9 cellular contexts compared by ENCODE assay signal in genomic region chr11:65442952-65443351, GRCh38. TPM values are rescaled to one million over a fixed set of nuclear protein-coding genes. Genes with fewer than 3 reads are reported as not detected.
DNase-seq lines count a peak whose midpoint lies in the region; ATAC-seq and TF ChIP-seq lines count a peak whose summit lies in the region.
"Had no signal": no experiment of that assay in that cellular context is flagged by ENCODE, and none has a peak within 500 bp of the region (broad histone marks: within the 10 kb centered on the region; RNA-seq: fewer than 3 reads in every experiment).

No MANE protein-coding gene starts in this region.

- peaks cover 1 to 81% of the 10 kb centered on the region in 2 donors for H3K36me3 ChIP-seq in psoas muscle (ENCODE audit: insufficient read depth in 1 of 2, low read depth in 1 of 2)

- H3K27ac ChIP-seq in psoas muscle: peak overlapping the region; percentile 100

- WGBS in psoas muscle, 3 donors: 19 to 47% (median 23%) methylated on average over 8 of the region's 8 CpGs

- intact Hi-C loops in psoas muscle (cut with DNase I): no loop called here

- no peak overlapping the region for H3K4me3 ChIP-seq in epithelial cell of esophagus (ENCODE audit: low read length)
- H3K4me3 ChIP-seq in psoas muscle: peak overlapping the region; percentile 19

- DNase-seq in G401 (ENCODE audit: low spot score) (peak; percentile 10), SK-MEL-5 (ENCODE audit: low read depth, low spot score) (peak; percentile 40), epithelial cell of esophagus (ENCODE audit: low read depth) (peak; percentile 39), psoas muscle (no peak), NCI-H146 (lab: John Stamatoyannopoulos, UW) (no peak), NCI-H345 (lab: John Stamatoyannopoulos, UW) (no peak), epidermal melanocyte (ENCODE audit: insufficient read length, low spot score) (no peak)
- DNase-seq: NCI-H1417 had no signal

- no peaks in the 10 kb centered on the region for H3K27me3 ChIP-seq in psoas muscle (ENCODE audit: insufficient read depth in 3 of 3, low read length in 2 of 3)

- in situ Hi-C loops in G401 (cut with HindIII; ENCODE audit: low sequenced_read_pairs): no loop called here
- in situ Hi-C loops in SK-MEL-5 (cut with HindIII; ENCODE audit: low pct_unique_long_range_greater_than_20kb, low sequenced_read_pairs): no loop called here

- TF ChIP-seq CTCF in epithelial cell of esophagus (IDR thresholded peaks at IDR 0.05; ENCODE audit: insufficient read depth, low read depth, low read length, missing control alignments): no peak
- TF ChIP-seq CTCF in psoas muscle (IDR thresholded peaks at IDR 0.05): no peak

- ATAC-seq in psoas muscle (no peak), GM21825 (IDR thresholded peaks at IDR 0.05; ENCODE audit: unreplicated experiment) (no peak)

- H3K4me1 ChIP-seq in psoas muscle: peaks cover 17% of the 10 kb centered on the region

- H3K9me3 ChIP-seq in psoas muscle: no peaks in the 10 kb centered on the region

RNA-seq across cellular contexts. Expression of gene NEAT1, which starts 20.4 kb away (rescaled TPM):
- total RNA-seq in G401 (2014; rRNA removed; shearing (Covaris generic)): 4.4 and 12.4 TPM in 2 replicates
- 13.3 and 17.2 TPM in 2 replicates for total RNA-seq in SK-MEL-5 (2014; rRNA removed; shearing (Covaris generic))
- polyA plus RNA-seq in SK-MEL-5 (2015; cell fraction: cytosol; rRNA removed): 92.3 and 140 TPM in 2 replicates
- 4,541 and 4,715 TPM in 2 replicates for polyA plus RNA-seq in SK-MEL-5 (2015; cell fraction: nucleus; rRNA removed)
- total RNA-seq in psoas muscle: 1,000 to 10,000 TPM in 1 of 4 donors, 100 to 1,000 TPM in 3; 517 to 1,759 (median 646) TPM
- 100 to 1,000 TPM; 474 to 758 (median 716) TPM for polyA plus RNA-seq in psoas muscle

RNA-seq across cellular contexts. Expression of gene MALAT1, which starts 55.9 kb away (rescaled TPM):
- 166 and 288 TPM in 2 replicates for total RNA-seq in G401 (2014; rRNA removed; shearing (Covaris generic))
- 1,469 and 1,846 TPM in 2 replicates for total RNA-seq in SK-MEL-5 (2014; rRNA removed; shearing (Covaris generic))
- polyA plus RNA-seq in SK-MEL-5 (2015; cell fraction: cytosol; rRNA removed): 14.9 and 24.6 TPM in 2 replicates
- 1,901 and 1,945 TPM in 2 replicates for polyA plus RNA-seq in SK-MEL-5 (2015; cell fraction: nucleus; rRNA removed)
- total RNA-seq in psoas muscle: over 10,000 TPM in 1 of 4 donors, 1,000 to 10,000 TPM in 3; 3,071 to 11,376 (median 4,986) TPM
- polyA plus RNA-seq in psoas muscle: 100 to 1,000 TPM; 102 to 846 (median 299) TPM

RNA-seq across cellular contexts. Expression of gene FRMD8, which starts 56.5 kb away (rescaled TPM):
- total RNA-seq in G401 (2014; rRNA removed; shearing (Covaris generic)): 31.1 and 40.1 TPM in 2 replicates
- 36.4 and 37.5 TPM in 2 replicates for total RNA-seq in SK-MEL-5 (2014; rRNA removed; shearing (Covaris generic))
- 71.8 and 107 TPM in 2 replicates for polyA plus RNA-seq in SK-MEL-5 (2015; cell fraction: cytosol; rRNA removed)
- 89.4 and 95.0 TPM in 2 replicates for polyA plus RNA-seq in SK-MEL-5 (2015; cell fraction: nucleus; rRNA removed)
- 10 to 100 TPM in 3 of 4 donors, 1 to 10 TPM in 1; 7.4 to 27.7 (median 13.9) TPM for total RNA-seq in psoas muscle
- polyA plus RNA-seq in psoas muscle: 10 to 100 TPM; 10.6 to 20.8 (median 12.9) TPM

Comparison
In these comparisons a context has a peak if more than half of its experiments do, and no peak if none do; other contexts are left out.
1. DNase-seq: peak in G401 (single experiment), SK-MEL-5 (single experiment) and epithelial cell of esophagus (single experiment); none in psoas muscle (0 of 2), NCI-H146 (single experiment), NCI-H345 (single experiment) and epidermal melanocyte (single experiment).
2. RNA of gene NEAT1, which starts 20.4 kb away (total RNA-seq): 517 to 1,759 TPM in psoas muscle; 13.3 to 17.2 TPM in SK-MEL-5 and 4.4 to 12.4 TPM in G401; every median in the first group is over 10 times any median in the second.